ENCODE assay signal across 8 cellular contexts in the genomic region with DNA sequence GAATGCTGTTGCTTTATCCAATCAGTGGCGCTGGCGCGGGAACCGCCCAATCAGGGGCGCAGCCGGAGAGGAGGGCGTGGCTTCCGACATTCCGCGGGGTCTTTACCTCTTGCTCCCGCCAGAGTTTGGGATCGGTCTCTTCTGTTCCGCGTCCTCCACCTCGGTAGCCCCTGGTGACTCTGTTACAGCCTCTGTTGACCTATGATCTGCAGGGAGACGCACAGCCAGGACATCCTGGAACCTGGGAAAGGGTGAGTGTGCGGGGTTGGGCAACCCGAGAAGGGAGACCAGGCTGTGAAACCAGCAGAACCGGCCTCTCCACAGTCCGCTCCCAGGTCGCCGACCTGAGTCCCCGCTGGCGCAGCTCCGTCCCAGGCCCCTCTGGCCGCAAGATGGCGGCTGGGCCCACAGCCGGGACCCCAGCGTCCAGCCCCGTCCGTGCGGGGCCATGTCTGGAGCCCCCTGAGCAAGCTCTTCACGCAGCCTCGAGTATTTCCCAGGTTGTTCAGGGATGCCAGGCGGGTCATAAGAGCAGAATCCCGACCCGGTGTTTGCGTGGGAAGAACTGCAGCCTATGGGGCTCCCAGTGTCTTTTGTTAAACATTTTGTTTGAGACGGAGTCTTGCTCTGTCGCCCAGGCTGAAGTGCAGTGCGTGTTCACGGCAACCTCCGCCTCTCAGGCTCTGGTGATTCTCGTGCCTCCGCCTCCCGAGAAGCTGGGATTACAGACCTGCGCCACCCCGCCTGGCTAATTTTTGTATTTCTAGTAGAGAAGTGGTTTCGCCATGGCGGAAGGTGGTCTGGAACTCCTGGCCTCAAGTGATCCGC. TPM values are rescaled to one million over a fixed set of nuclear protein-coding genes. Genes with fewer than 3 reads are reported as not detected.
DNase-seq lines count a peak whose midpoint lies in the region; ATAC-seq and TF ChIP-seq lines count a peak whose summit lies in the region.

No MANE protein-coding gene starts in this region.

- H3K9me3 ChIP-seq in ES-I3 (ENCODE audit: control insufficient read depth, insufficient read depth, low read length), result no peaks in the 10 kb centered on the region
- H3K9me3 ChIP-seq in neuron (ENCODE audit: low read length), result peaks cover 7% of the 10 kb centered on the region
- no peaks in the 10 kb centered on the region for H3K9me3 ChIP-seq in stomach

- no peak for TF ChIP-seq CTCF in foreskin fibroblast (IDR thresholded peaks at IDR 0.05; ENCODE audit: low read depth, low read length)
- TF ChIP-seq CTCF in stomach (IDR thresholded peaks at IDR 0.05), result no peak

- intact Hi-C loops in stomach (cut with DNase I; ENCODE audit: low total_unique reads), result no loop called here

- TF ChIP-seq POLR2A in stomach (IDR thresholded peaks at IDR 0.05), result no peak

- 1 to 10% (median 2%) methylated on average over 34 to 51 of the region's 51 CpGs for WGBS in stomach, 5 donors

- H3K27me3 ChIP-seq in neuron (ENCODE audit: insufficient read depth, low read length) (no peaks in the 10 kb centered on the region), stomach (no peaks in the 10 kb centered on the region)

- ATAC-seq in HG02642 (IDR thresholded peaks at IDR 0.05; ENCODE audit: poor library complexity, unreplicated experiment), result peak; percentile 73

- peak overlapping the region; percentile 22 for H2AFZ ChIP-seq in neuron (ENCODE audit: low read depth, low read length)

- DNase-seq in OCI-M2 (lab: John Stamatoyannopoulos, UW; ENCODE audit: unreplicated experiment) (peak; percentile 85), activated gamma-delta T cell treated with Interleukin-2 at 50 U/mL for 16 hours (peak; percentile 10), foreskin fibroblast (peak in 1 of 2 donors; percentile 34), stomach (peak; percentile 90), NCI-H1694 (lab: John Stamatoyannopoulos, UW) (no peak)

- no peak for TF ChIP-seq EP300 in stomach (IDR thresholded peaks at IDR 0.05)

- H3K4me1 ChIP-seq in ES-I3 (ENCODE audit: insufficient read depth, low read length), result no peaks in the 10 kb centered on the region
- peaks cover 9% of the 10 kb centered on the region for H3K4me1 ChIP-seq in neuron (ENCODE audit: insufficient read depth, low read length)
- H3K4me1 ChIP-seq in stomach, result peaks cover 0 to 32% (median 4%) of the 10 kb centered on the region in 4 donors

- peak overlapping the region; percentile 70 for H3K9ac ChIP-seq in ES-I3 (ENCODE audit: low read depth, low read length)

- peak overlapping the region; percentile 59 to 67 for H3K4me3 ChIP-seq in foreskin fibroblast (ENCODE audit: low read depth in 1 of 2, low read length in 2 of 2)
- H3K4me3 ChIP-seq in neuron (ENCODE audit: low read length), result peak overlapping the region; percentile 69
- peak overlapping the region; percentile 65 to 83 (median 68) for H3K4me3 ChIP-seq in stomach

- H3K27ac ChIP-seq in stomach, result peak overlapping the region; percentile 76 to 89 (median 86)

- peaks cover 3% of the 10 kb centered on the region; the same call in 1 of the 2 replicates for H3K36me3 ChIP-seq in ES-I3 (ENCODE audit: insufficient read depth, low read length)
- peaks cover 18% of the 10 kb centered on the region for H3K36me3 ChIP-seq in neuron (ENCODE audit: insufficient read depth, low read length)
- no peaks in the 10 kb centered on the region for H3K36me3 ChIP-seq in stomach

RNA-seq across cellular contexts. Expression of gene ZNF681, which starts 4.4 kb away (rescaled TPM):
- total RNA-seq in stomach, result 1 to 10 TPM in 3 of 5 donors, under 1 TPM in 1, not detected in 1; 0.89 to 3.5 (median 1.7) TPM
- under 1 TPM; 0.62 to 0.92 (median 0.90) TPM for polyA plus RNA-seq in stomach
